13 cellular contexts compared by ENCODE assay signal in genomic region chr7:75866129-75866496, GRCh38. TPM values are rescaled to one million over a fixed set of nuclear protein-coding genes. Genes with fewer than 3 reads are reported as not detected.
DNase-seq lines count a peak whose midpoint lies in the region; ATAC-seq and TF ChIP-seq lines count a peak whose summit lies in the region.
"Had no signal": no experiment of that assay in that cellular context is flagged by ENCODE, and none has a peak within 500 bp of the region (broad histone marks: within the 10 kb centered on the region; RNA-seq: fewer than 3 reads in every experiment).

No MANE protein-coding gene starts in this region.

- peaks cover 25% of the 10 kb centered on the region for H3K4me1 Mint-ChIP-seq in stimulated activated effector memory CD8-positive, alpha-beta T cell treated with anti-CD3 and anti-CD28 coated beads, Interleukin-12 subunit alpha, Interleukin-12 subunit beta, amount 100 ng/mL, for 72 hours
- H3K4me1 Mint-ChIP-seq: endodermal cell had no signal

- H3K36me3 Mint-ChIP-seq in stimulated activated effector memory CD8-positive, alpha-beta T cell treated with anti-CD3 and anti-CD28 coated beads, Interleukin-12 subunit alpha, Interleukin-12 subunit beta, amount 100 ng/mL, for 72 hours = no peaks in the 10 kb centered on the region
- H3K36me3 Mint-ChIP-seq: brain had no signal

- ATAC-seq in Right ventricle myocardium superior (ENCODE audit: poor library complexity) (peak; percentile 14), RWPE2 (ENCODE audit: low read depth) (0 out of 3 replicates have a peak, but pooled peaks have one; percentile 19), left colon (peak; percentile 30), GM21381 (IDR thresholded peaks at IDR 0.05; ENCODE audit: unreplicated experiment) (no peak), HG02763 (IDR thresholded peaks at IDR 0.05; ENCODE audit: unreplicated experiment) (no peak), GM19023 (IDR thresholded peaks at IDR 0.05; ENCODE audit: unreplicated experiment) (no peak)
- peak; percentile 27 for ATAC-seq in stimulated activated effector memory CD8-positive, alpha-beta T cell treated with anti-CD3 and anti-CD28 coated beads, Interleukin-12 subunit alpha, Interleukin-12 subunit beta, amount 100 ng/mL, for 72 hours

- TF ChIP-seq CTCF in left ventricle myocardium inferior (IDR thresholded peaks at IDR 0.05; ENCODE audit: borderline replicate concordance) (no peak), RWPE2 (IDR thresholded peaks at IDR 0.05; ENCODE audit: poor library complexity, severe bottlenecking) (no peak)

- H3K27me3 ChIP-seq in left ventricle myocardium inferior (ENCODE audit: low read depth) (no peaks in the 10 kb centered on the region), RWPE2 (ENCODE audit: insufficient read depth, poor library complexity, severe bottlenecking) (no peaks in the 10 kb centered on the region)
- H3K27me3 ChIP-seq: hepatocyte, ovary had no signal

- H3K27ac Mint-ChIP-seq in stimulated activated effector memory CD8-positive, alpha-beta T cell treated with anti-CD3 and anti-CD28 coated beads, Interleukin-12 subunit alpha, Interleukin-12 subunit beta, amount 100 ng/mL, for 72 hours = no peak overlapping the region
- H3K27ac Mint-ChIP-seq: endodermal cell, memory B cell had no signal

- no peaks in the 10 kb centered on the region for H3K9me3 Mint-ChIP-seq in stimulated activated effector memory CD8-positive, alpha-beta T cell treated with anti-CD3 and anti-CD28 coated beads, Interleukin-12 subunit alpha, Interleukin-12 subunit beta, amount 100 ng/mL, for 72 hours
- H3K9me3 Mint-ChIP-seq: memory B cell had no signal

- H3K4me3 Mint-ChIP-seq in stimulated activated effector memory CD8-positive, alpha-beta T cell treated with anti-CD3 and anti-CD28 coated beads, Interleukin-12 subunit alpha, Interleukin-12 subunit beta, amount 100 ng/mL, for 72 hours = no peak overlapping the region
- H3K4me3 Mint-ChIP-seq: endodermal cell, memory B cell had no signal

- H3K4me1 ChIP-seq in left ventricle myocardium inferior (peaks cover 5% of the 10 kb centered on the region), RWPE2 (ENCODE audit: insufficient read depth, poor library complexity, severe bottlenecking) (no peaks in the 10 kb centered on the region)

- no peaks in the 10 kb centered on the region for H3K36me3 ChIP-seq in left ventricle myocardium inferior
- no peaks in the 10 kb centered on the region for H3K36me3 ChIP-seq in RWPE2 (ENCODE audit: low read depth)
- H3K36me3 ChIP-seq: ovary had no signal

- H3K4me3 ChIP-seq in left ventricle myocardium inferior = no peak overlapping the region
- H3K4me3 ChIP-seq in RWPE2 (ENCODE audit: severe bottlenecking) = no peak overlapping the region
- H3K4me3 ChIP-seq: hepatocyte, ovary had no signal

- H3K27ac ChIP-seq in left ventricle myocardium inferior (replicated peaks) = no peak overlapping the region
- no peak overlapping the region for H3K27ac ChIP-seq in RWPE2 (ENCODE audit: poor library complexity, severe bottlenecking)
- H3K27ac ChIP-seq: hepatocyte, ovary had no signal

- H3K9me3 ChIP-seq in left ventricle myocardium inferior (replicated peaks) = no peaks in the 10 kb centered on the region
- H3K9me3 ChIP-seq in RWPE2 (ENCODE audit: severe bottlenecking) = no peaks in the 10 kb centered on the region
- H3K9me3 ChIP-seq: ovary had no signal

- no peak for DNase-seq in Right ventricle myocardium superior
- DNase-seq in left ventricle myocardium inferior = no peak
- no peak for DNase-seq in RWPE2 (ENCODE audit: low spot score)
- DNase-seq in left colon = no peak
- no peak for DNase-seq in stimulated activated effector memory CD8-positive, alpha-beta T cell treated with anti-CD3 and anti-CD28 coated beads, Interleukin-12 subunit alpha, Interleukin-12 subunit beta, amount 100 ng/mL, for 72 hours (ENCODE audit: low spot score in 2 of 2)

- intact Hi-C loops in Right ventricle myocardium superior (cut with DNase I) (loop anchor here (1.0 kb wide), 1 partner anchor 154 kb away; no protein-coding TSS in a partner anchor), left ventricle myocardium inferior (cut with micrococcal nuclease) (loop anchor here (2.0 kb wide), 1 partner anchor 153 kb away; no protein-coding TSS in a partner anchor), left colon (cut with DNase I, micrococcal nuclease) (loop anchor here (5.0 to 10.0 kb wide), 2 partner anchors 156 to 159 kb away; no protein-coding TSS in a partner anchor)

RNA-seq across cellular contexts. Expression of gene RHBDD2, which starts 12.7 kb away (rescaled TPM):
- total RNA-seq in Right ventricle myocardium superior (16.3 TPM), left ventricle myocardium inferior (19.1 TPM), left colon (10 to 100 TPM; 52.8 to 62.3 TPM)

RNA-seq across cellular contexts. Expression of gene POR, which starts 48.8 kb away (rescaled TPM):
- total RNA-seq in Right ventricle myocardium superior (54.7 TPM), left ventricle myocardium inferior (72.9 TPM), left colon (100 to 1,000 TPM; 131 to 150 TPM)

RNA-seq across cellular contexts. Expression of gene CCL24, which starts 52.5 kb away (rescaled TPM):
- not detected for total RNA-seq in Right ventricle myocardium superior
- not detected for total RNA-seq in left ventricle myocardium inferior
- total RNA-seq in left colon = 10 to 100 TPM in 1 of 2 donors, 1 to 10 TPM in 1; 7.4 to 21.7 TPM
- total RNA-seq: endodermal cell, hepatocyte had no signal

Comparison
In these comparisons a context has a peak if more than half of its experiments do, and no peak if none do; other contexts are left out.
1. ATAC-seq: peak in Right ventricle myocardium superior (single experiment), RWPE2 (single experiment), left colon (single experiment) and stimulated activated effector memory CD8-positive, alpha-beta T cell treated with anti-CD3 and anti-CD28 coated beads, Interleukin-12 subunit alpha, Interleukin-12 subunit beta, amount 100 ng/mL, for 72 hours (single experiment); none in GM21381 (single experiment), HG02763 (single experiment) and GM19023 (single experiment).